9 cellular contexts compared by ENCODE assay signal in the genomic region with DNA sequence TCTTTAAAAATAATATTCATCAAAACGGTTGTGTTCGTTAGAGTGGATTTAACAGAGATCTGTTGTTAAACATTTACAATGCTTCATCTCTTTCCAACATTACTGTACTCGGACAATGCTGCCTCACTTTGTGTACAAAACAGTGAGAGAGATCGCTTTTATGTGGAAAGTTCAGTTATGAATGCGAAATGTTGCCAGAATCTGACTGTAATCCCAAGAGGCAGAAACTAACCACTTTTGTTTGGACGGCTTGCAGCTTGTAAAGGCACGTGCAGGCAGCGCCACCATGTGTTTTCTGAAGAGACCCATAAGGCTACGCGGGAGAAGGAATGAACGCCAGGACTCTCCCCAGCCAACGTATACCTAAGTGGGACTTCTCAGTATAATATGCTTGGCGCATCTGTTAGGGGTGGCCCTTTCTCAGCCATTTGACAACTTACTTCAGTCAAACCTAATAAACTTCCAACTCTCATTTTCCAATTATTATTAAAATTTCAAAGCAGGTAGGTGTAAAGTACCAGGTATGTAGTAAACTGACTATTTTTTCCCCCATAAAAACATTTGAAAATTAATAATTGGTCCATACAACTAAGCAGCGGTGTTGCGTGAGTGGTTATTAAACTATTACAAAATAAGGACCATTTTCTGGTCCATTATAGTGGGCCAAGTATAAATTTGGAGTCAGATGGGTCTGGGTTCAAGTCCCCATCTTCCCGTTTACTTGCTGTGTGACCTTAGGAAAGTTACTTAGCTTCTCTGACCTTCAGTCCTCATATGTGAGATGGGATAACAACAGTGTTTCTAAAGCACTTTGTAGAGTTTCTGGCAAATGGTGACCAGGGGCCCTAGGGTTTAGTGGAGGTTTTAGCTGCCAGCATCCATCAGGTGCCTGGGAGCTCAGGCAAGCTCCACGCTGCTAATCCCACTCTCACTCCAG. TPM values are rescaled to one million over a fixed set of nuclear protein-coding genes. Genes with fewer than 3 reads are reported as not detected.
DNase-seq lines count a peak whose midpoint lies in the region; ATAC-seq and TF ChIP-seq lines count a peak whose summit lies in the region.
"Had no signal": no experiment of that assay in that cellular context is flagged by ENCODE, and none has a peak within 500 bp of the region (broad histone marks: within the 10 kb centered on the region; RNA-seq: fewer than 3 reads in every experiment).

No MANE protein-coding gene starts in this region.

- 32% methylated on average over 17 of the region's 17 CpGs for WGBS in hepatocyte (ENCODE audit: low lambda C conversion rate, missing lambda C conversion rate)

- H3K4me3 ChIP-seq in astrocyte of the spinal cord (ENCODE audit: low read depth, low read length) (no peak overlapping the region), hepatocyte (no peak overlapping the region), skeletal muscle cell (ENCODE audit: low read depth, low read length) (no peak overlapping the region)

- H4K20me1 ChIP-seq in hepatocyte (ENCODE audit: insufficient read depth, poor library complexity, severe bottlenecking) = no peaks in the 10 kb centered on the region

- no peaks in the 10 kb centered on the region for H3K27me3 ChIP-seq in hepatocyte
- H3K27me3 ChIP-seq: neutrophil had no signal

- no peaks in the 10 kb centered on the region for H3K9me3 ChIP-seq in hepatocyte (ENCODE audit: low read depth)
- H3K9me3 ChIP-seq: neutrophil had no signal

- no peak overlapping the region for H2AFZ ChIP-seq in hepatocyte

- ATAC-seq in HG02588 (IDR thresholded peaks at IDR 0.05; ENCODE audit: unreplicated experiment) (peak; percentile 76), GM18519 (IDR thresholded peaks at IDR 0.05; ENCODE audit: low FRiP score, unreplicated experiment) (no peak)

- peak overlapping the region; percentile 15 for H3K27ac ChIP-seq in hepatocyte
- H3K27ac ChIP-seq: neutrophil had no signal

- in situ Hi-C loops in astrocyte of the spinal cord (cut with HindIII; ENCODE audit: low sequenced_read_pairs) = no loop called here

- peak; percentile 82 for TF ChIP-seq CTCF in astrocyte of the spinal cord (IDR thresholded peaks at IDR 0.05; ENCODE audit: low read depth, low read length)
- TF ChIP-seq CTCF in hepatocyte (IDR thresholded peaks at IDR 0.05; ENCODE audit: poor library complexity) = peak; percentile 96

- H3K9me2 ChIP-seq in hepatocyte (replicated peaks; ENCODE audit: insufficient read depth) = no peaks in the 10 kb centered on the region

- H3K4me1 ChIP-seq in hepatocyte (ENCODE audit: insufficient read depth) = peaks cover 5% of the 10 kb centered on the region

- H3K4me2 ChIP-seq in hepatocyte = peak overlapping the region; percentile 40

- H3K79me2 ChIP-seq in hepatocyte = no peaks in the 10 kb centered on the region

- DNase-seq in GM04503 (ENCODE audit: low read depth) (peak; percentile 92), NCI-H187 (lab: John Stamatoyannopoulos, UW) (peak; percentile 45 to 48), T-helper 22 cell (ENCODE audit: low read depth) (peak; percentile 2), astrocyte of the spinal cord (ENCODE audit: low read depth, low spot score) (peak; percentile 88), hepatocyte (ENCODE audit: low spot score) (peak; percentile 93), skeletal muscle cell (ENCODE audit: low read depth) (peak; percentile 78)

- no peaks in the 10 kb centered on the region for H3K36me3 ChIP-seq in hepatocyte (replicated peaks; ENCODE audit: insufficient read depth, low read depth)
- H3K36me3 ChIP-seq: neutrophil had no signal

RNA-seq across cellular contexts. Expression of gene NAPG, which starts 5.6 kb away (rescaled TPM):
- total RNA-seq in hepatocyte = 42.1 and 43.2 TPM in 2 replicates
- 29.0 TPM in 2 replicates for polyA plus RNA-seq in hepatocyte

Comparison
In these comparisons a context has a peak if more than half of its experiments do, and no peak if none do; other contexts are left out.
1. DNase-seq: peak in every context shown above with its lines; median percentile 93 in hepatocyte; 92 in GM04503; 88 in astrocyte of the spinal cord; 78 in skeletal muscle cell; 46 in NCI-H187; 2 in T-helper 22 cell.